13 cellular contexts compared by ENCODE assay signal in genomic region chr4:5609265-5610007, GRCh38.
"Had no signal": no experiment of that assay in that cellular context is flagged by ENCODE, and none has a peak within 500 bp of the region (broad histone marks: within the 10 kb centered on the region; RNA-seq: fewer than 3 reads in every experiment).

No MANE protein-coding gene starts in this region.

- H3K27ac ChIP-seq: adrenal gland, heart left ventricle, psoas muscle, spleen, tibial nerve had no signal

- H3K4me1 ChIP-seq: adrenal gland, heart left ventricle, psoas muscle, spleen, tibial nerve had no signal

- H3K27me3 ChIP-seq: adrenal gland, heart left ventricle, spleen, tibial nerve had no signal

- H3K9me3 ChIP-seq: adrenal gland, heart left ventricle, psoas muscle, spleen, tibial nerve had no signal

- H3K4me3 ChIP-seq: adrenal gland, heart left ventricle, psoas muscle, spleen, tibial nerve had no signal

- DNase-seq: activated CD4-positive, alpha-beta T cell treated with anti-CD3 and anti-CD28 coated beads, Interleukin-2, amount 50 U/mL, for 1 hour; activated naive CD4-positive, alpha-beta T cell treated with anti-CD3 and anti-CD28 coated beads, Interleukin-2, amount 50 U/mL, for 16 hours; adrenal gland; cortex of kidney; effector CD8-positive, alpha-beta T cell; heart left ventricle; psoas muscle; spleen; stimulated activated CD4-positive, alpha-beta T cell treated with anti-CD3 and anti-CD28 coated beads, Interleukin-1b, Interleukin-23, amount 100 ng/mL, for 48 hours; stimulated activated naive B cell treated with anti-CD40 and anti-IgM and Interleukin-4, amounts not matched to agents 10 μg/mL and 1 μg/mL and 100 μg/mL, for 72 hours had no signal

- ATAC-seq: heart left ventricle; left lobe of liver; psoas muscle; sciatic nerve; stimulated activated naive B cell treated with anti-CD40 and anti-IgM and Interleukin-4, amounts not matched to agents 10 μg/mL and 1 μg/mL and 100 μg/mL, for 72 hours had no signal

- H3K36me3 ChIP-seq: adrenal gland had no signal
